Comparison of ENCODE assay signal across 25 cellular contexts in genomic region chr3:178507507-178508442, GRCh38. TPM values are rescaled to one million over a fixed set of nuclear protein-coding genes. Genes with fewer than 3 reads are reported as not detected.
DNase-seq lines count a peak whose midpoint lies in the region; ATAC-seq, FAIRE-seq and TF ChIP-seq lines count a peak whose summit lies in the region.
"Had no signal": no experiment of that assay in that cellular context is flagged by ENCODE, and none has a peak within 500 bp of the region (broad histone marks: within the 10 kb centered on the region; RNA-seq: fewer than 3 reads in every experiment).

No MANE protein-coding gene starts in this region.

- BruUV-seq in HepG2 (replicated peaks; lab: Mats Ljungman, UMichigan) = no TSS peak

- CTCF ChIA-PET in HepG2 (lab: Yijun Ruan, JAX; ENCODE audit: low intra/inter-chr PET ratio, low total read pairs) = no interaction called here

- H3K9me2 ChIP-seq in GM23338 (ENCODE audit: insufficient read depth) = no peaks in the 10 kb centered on the region; the same call in 1 of the 2 replicates
- H3K9me2 ChIP-seq: SK-N-SH had no signal

- H3K9me3 ChIP-seq in duodenal mucosa (ENCODE audit: control insufficient read depth in 1 of 2, low read length in 2 of 2) (no peaks in the 10 kb centered on the region), HepG2 (ENCODE audit: low read length) (no peaks in the 10 kb centered on the region), smooth muscle cell (replicated peaks; ENCODE audit: low read depth) (no peaks in the 10 kb centered on the region)
- H3K9me3 ChIP-seq: SK-N-SH, upper lobe of right lung had no signal

- TF ChIP-seq CTCF in 22Rv1 (IDR thresholded peaks at IDR 0.05) (no peak), GM23338 (conservative IDR thresholded peaks at IDR 0.05; ENCODE audit: low read depth in 2 of 2) (no peak), HepG2 (CRISPR knock-in tag; IDR thresholded peaks at IDR 0.05) (no peak), smooth muscle cell (IDR thresholded peaks at IDR 0.05; ENCODE audit: borderline replicate concordance, insufficient read depth, poor library complexity, severe bottlenecking) (no peak)

- POLR2A ChIA-PET in HepG2 (lab: Yijun Ruan, JAX) = no interaction called here

- no peak for ATAC-seq in GM23338
- peak; percentile 93 for ATAC-seq in HepG2
- ATAC-seq: HCT116, upper lobe of right lung had no signal

- in situ Hi-C loops in HepG2 (cut with HindIII; ENCODE audit: extremely low pct_ligation_motif_present, low pct_unique_long_range_greater_than_20kb) = no loop called here

- H3F3A ChIP-seq in GM23338 (replicated peaks; ENCODE audit: low read depth) (no peaks in the 10 kb centered on the region), smooth muscle cell (ENCODE audit: low read depth) (peaks cover 7% of the 10 kb centered on the region)

- H3K27ac ChIP-seq in 22Rv1 (peak overlapping the region; percentile 54), GM23338 (ENCODE audit: low read depth) (no peak overlapping the region), duodenal mucosa (ENCODE audit: low read depth, low read length) (no peak overlapping the region), HepG2 (ENCODE audit: extremely low read length, insufficient read depth, low read length) (peak overlapping the region; percentile 24), smooth muscle cell (ENCODE audit: low read depth) (no peak overlapping the region)
- H3K27ac ChIP-seq: coronary artery, skin epidermis, upper lobe of right lung had no signal

- H3K4me3 Mint-ChIP-seq in GM23338 = no peak overlapping the region
- H3K4me3 Mint-ChIP-seq: activated naive CD4-positive, alpha-beta T cell treated with anti-CD3 and anti-CD28 coated beads for 36 hours; T-helper 2 cell treated with Interferon-gamma antibody and Interleukin-4, amounts not matched to agents 5 μg/mL and 100 μg/mL, for 36 hours had no signal

- no peak for FAIRE-seq in HepG2 (lab: Jason Lieb, UNC)
- FAIRE-seq: GM19239 had no signal

- H3K4me1 Mint-ChIP-seq in GM23338 = no peaks in the 10 kb centered on the region

- no peak overlapping the region for H3K27ac Mint-ChIP-seq in GM23338
- H3K27ac Mint-ChIP-seq: activated naive CD4-positive, alpha-beta T cell treated with anti-CD3 and anti-CD28 coated beads for 36 hours; T-helper 2 cell treated with Interferon-gamma antibody and Interleukin-4, amounts not matched to agents 5 μg/mL and 100 μg/mL, for 36 hours had no signal

- TF ChIP-seq EP300 in HepG2 (IDR thresholded peaks at IDR 0.05; ENCODE audit: low read depth in 2 of 2, low read length in 2 of 2) (no peak), HepG2 (CRISPR knock-in tag; IDR thresholded peaks at IDR 0.05; ENCODE audit: borderline replicate concordance) (no peak)

- no peaks in the 10 kb centered on the region for H3K36me3 Mint-ChIP-seq in GM23338 (ENCODE audit: low read depth)

- H3K79me2 ChIP-seq in GM23338 (replicated peaks; ENCODE audit: insufficient read depth) (no peaks in the 10 kb centered on the region), HepG2 (ENCODE audit: insufficient read depth, low read length) (no peaks in the 10 kb centered on the region), smooth muscle cell (ENCODE audit: low read depth) (no peaks in the 10 kb centered on the region)

- no peak for TF ChIP-seq RAD21 in HepG2 (CRISPR knock-in tag; IDR thresholded peaks at IDR 0.05)

- H2AFZ ChIP-seq in GM23338 (0 out of 2 replicates have a peak overlapping the region, but pooled peaks have one; percentile 38), HepG2 (ENCODE audit: low read length) (no peak overlapping the region), smooth muscle cell (ENCODE audit: low read depth) (no peak overlapping the region)

- H4K20me1 ChIP-seq in GM23338 (replicated peaks; ENCODE audit: insufficient read depth) = no peaks in the 10 kb centered on the region
- H4K20me1 ChIP-seq in HepG2 (ENCODE audit: insufficient read depth, low read length) = no peaks in the 10 kb centered on the region
- no peaks in the 10 kb centered on the region for H4K20me1 ChIP-seq in smooth muscle cell (ENCODE audit: low read depth)

- no peak overlapping the region for H3K4me2 ChIP-seq in GM23338
- H3K4me2 ChIP-seq in HepG2 (ENCODE audit: low read depth, low read length) = no peak overlapping the region
- H3K4me2 ChIP-seq in smooth muscle cell = no peak overlapping the region
- H3K4me2 ChIP-seq: SK-N-SH had no signal

- WGBS in HepG2 (ENCODE audit: low lambda C conversion rate) = 14% methylated on average over 5 of the region's 5 CpGs
- WGBS in smooth muscle cell (ENCODE audit: low lambda C conversion rate) = 77% methylated on average over 5 of the region's 5 CpGs

- no peaks in the 10 kb centered on the region for H3K9me3 Mint-ChIP-seq in GM23338
- H3K9me3 Mint-ChIP-seq: activated naive CD4-positive, alpha-beta T cell treated with anti-CD3 and anti-CD28 coated beads for 36 hours; T-helper 2 cell treated with Interferon-gamma antibody and Interleukin-4, amounts not matched to agents 5 μg/mL and 100 μg/mL, for 36 hours had no signal

- DNase-seq in GM23338 (ENCODE audit: low spot score) (no peak), HepG2 (ENCODE audit: low spot score) (peak; percentile 41), NCI-H748 treated with DMSO at 0.1 percent for 48 hours (lab: John Stamatoyannopoulos, UW) (no peak), SHP77 (lab: John Stamatoyannopoulos, UW) (no peak), smooth muscle cell (lab: John Stamatoyannopoulos, UW; ENCODE audit: unreplicated experiment) (no peak), NCI-H2171 treated with DMSO at 0.1 percent for 48 hours (lab: John Stamatoyannopoulos, UW) (no peak)
- DNase-seq: activated naive CD4-positive, alpha-beta T cell treated with anti-CD3 and anti-CD28 coated beads for 36 hours; Calu3; kidney glomerular epithelial cell; NCI-H1048; NCI-H524; nucleus accumbens; RPMI8226; SK-N-SH; stimulated activated CD4-positive, alpha-beta T cell treated with anti-CD3 and anti-CD28 coated beads, Interleukin-2, amount 100 ng/mL, for 24 hours; substantia nigra; upper lobe of right lung had no signal

- H3K4me3 ChIP-seq in GM23338 (no peak overlapping the region), duodenal mucosa (ENCODE audit: low read depth in 1 of 2, low read length in 2 of 2) (peak overlapping the region; percentile 14 to 36), HepG2 (replicated peaks in 1 of 3; ENCODE audit: insufficient read depth in 1 of 3, low read depth in 2 of 3, low read length in 3 of 3) (no peak overlapping the region), smooth muscle cell (no peak overlapping the region)
- H3K4me3 ChIP-seq: coronary artery, skin epidermis, upper lobe of right lung had no signal

- no peaks in the 10 kb centered on the region for H3K27me3 ChIP-seq in GM23338 (ENCODE audit: insufficient read depth)
- no peaks in the 10 kb centered on the region for H3K27me3 ChIP-seq in duodenal mucosa (ENCODE audit: control insufficient read depth in 1 of 2, insufficient read depth in 2 of 2, low read length in 2 of 2)
- H3K27me3 ChIP-seq in HepG2 (ENCODE audit: control insufficient read depth in 1 of 2, insufficient read depth in 2 of 2, low read length in 2 of 2) = no peaks in the 10 kb centered on the region
- H3K27me3 ChIP-seq in smooth muscle cell (ENCODE audit: low read depth) = no peaks in the 10 kb centered on the region
- H3K27me3 ChIP-seq: upper lobe of right lung had no signal

- no peak for TF ChIP-seq POLR2A in HepG2 (IDR thresholded peaks at IDR 0.05; ENCODE audit: insufficient read depth in 1 of 2, low read depth in 2 of 2, low read length in 2 of 2)

- no peaks in the 10 kb centered on the region for H3K27me3 Mint-ChIP-seq in GM23338 (ENCODE audit: insufficient read depth, low read depth, poor library complexity)

- H3K9ac ChIP-seq in duodenal mucosa (ENCODE audit: low read depth in 1 of 2, low read length in 2 of 2) (no peak overlapping the region), HepG2 (ENCODE audit: insufficient read depth, low read depth, low read length) (no peak overlapping the region), smooth muscle cell (ENCODE audit: low read depth) (no peak overlapping the region)
- H3K9ac ChIP-seq: SK-N-SH had no signal

- H3K36me3 ChIP-seq in GM23338 (ENCODE audit: insufficient read depth) = no peaks in the 10 kb centered on the region
- H3K36me3 ChIP-seq in duodenal mucosa (ENCODE audit: control insufficient read depth in 1 of 2, insufficient read depth in 2 of 2, low read length in 2 of 2) = no peaks in the 10 kb centered on the region
- no peaks in the 10 kb centered on the region for H3K36me3 ChIP-seq in HepG2 (replicated peaks in 1 of 2; ENCODE audit: control insufficient read depth in 1 of 2, insufficient read depth in 2 of 2, low read length in 2 of 2)
- H3K36me3 ChIP-seq in smooth muscle cell (ENCODE audit: low read depth) = no peaks in the 10 kb centered on the region
- H3K36me3 ChIP-seq: upper lobe of right lung had no signal

- H3K4me1 ChIP-seq in GM23338 (ENCODE audit: insufficient read depth) (no peaks in the 10 kb centered on the region), duodenal mucosa (ENCODE audit: control insufficient read depth in 1 of 2, insufficient read depth in 2 of 2, low read length in 2 of 2) (peaks cover 11 to 27% of the 10 kb centered on the region in 2 donors), HepG2 (ENCODE audit: insufficient read depth, low read length) (peaks cover 18% of the 10 kb centered on the region), smooth muscle cell (ENCODE audit: low read depth) (no peaks in the 10 kb centered on the region)
- H3K4me1 ChIP-seq: upper lobe of right lung had no signal

- intact Hi-C loops in HepG2 (cut with micrococcal nuclease; ENCODE audit: unreplicated experiment) = no loop called here

RNA-seq across cellular contexts. Expression of gene KCNMB2, which starts 28.5 kb away (rescaled TPM):
- total RNA-seq in GM23338 (2014; rRNA removed; shearing (Covaris generic)) = not detected in 2 replicates
- polyA plus RNA-seq in GM23338 (2016; fragmentation: Nextera tagmentation; extraction: Ambion mirVana) = 0.28 and 0.53 TPM in 2 replicates
- not detected in 2 replicates for total RNA-seq in HepG2 (2016; rRNA removed; fragmentation: Illumina TruSeq; extraction: Trizol)
- not detected in 2 replicates for total RNA-seq in HepG2 (2016; cell fraction: cytosol; rRNA removed; fragmentation: Illumina TruSeq; extraction: Trizol; ENCODE audit: low read depth)
- not detected in 2 replicates for total RNA-seq in HepG2 (2016; cell fraction: insoluble cytoplasmic fraction; rRNA removed; fragmentation: Illumina TruSeq; extraction: Trizol)
- total RNA-seq in HepG2 (2016; cell fraction: membrane; rRNA removed; fragmentation: Illumina TruSeq; extraction: Trizol) = not detected in 2 replicates
- total RNA-seq in HepG2 (2016; cell fraction: nucleus; rRNA removed; fragmentation: Illumina TruSeq; extraction: Trizol) = not detected in 2 replicates
- polyA plus RNA-seq in HepG2 (2011; rRNA removed) = not detected in 2 replicates
- not detected in 2 replicates for polyA plus RNA-seq in HepG2 (2011; cell fraction: cytosol; rRNA removed)
- polyA plus RNA-seq in HepG2 (2011; cell fraction: nucleus; rRNA removed) = not detected in 2 replicates
- not detected in 2 replicates for polyA plus RNA-seq in HepG2 (2012)
- polyA plus RNA-seq in HepG2 (2016; cell fraction: cytosol; fragmentation: Illumina TruSeq; extraction: Trizol; ENCODE audit: low read depth) = not detected in 2 replicates
- polyA plus RNA-seq in HepG2 (2016; cell fraction: insoluble cytoplasmic fraction; fragmentation: Illumina TruSeq; extraction: Trizol; ENCODE audit: low read depth) = not detected in 2 replicates
- not detected in 2 replicates for polyA plus RNA-seq in HepG2 (2016; cell fraction: membrane; fragmentation: Illumina TruSeq; extraction: Trizol; ENCODE audit: low read depth)
- polyA plus RNA-seq in HepG2 (2016; cell fraction: nucleus; fragmentation: Illumina TruSeq; extraction: Trizol; ENCODE audit: insufficient read depth, low read depth) = not detected in 2 replicates
- polyA minus RNA-seq in HepG2 (2011; rRNA and poly(A)+ RNA removed; ENCODE audit: low replicate concordance) = not detected in 2 replicates
- not detected in 2 replicates for polyA minus RNA-seq in HepG2 (2011; cell fraction: cytosol; rRNA and poly(A)+ RNA removed)
- polyA minus RNA-seq in HepG2 (2011; cell fraction: nucleus; rRNA and poly(A)+ RNA removed) = not detected in 2 replicates
- 0.09 and 2.5 TPM in 2 replicates for total RNA-seq in smooth muscle cell
- polyA plus RNA-seq in smooth muscle cell = not detected in 2 replicates
- total RNA-seq: activated naive CD4-positive, alpha-beta T cell treated with anti-CD3 and anti-CD28 coated beads for 36 hours; Calu3 had no signal
- polyA plus RNA-seq: BJ, SK-N-SH had no signal

Comparison
In these comparisons a context has a peak if more than half of its experiments do, and no peak if none do; other contexts are left out.
1. H3K27ac ChIP-seq: peak in 22Rv1 (single experiment) and HepG2 (single experiment); none in GM23338 (single experiment), duodenal mucosa (single experiment) and smooth muscle cell (single experiment).
2. H3K4me3 ChIP-seq: peak in duodenal mucosa (2 of 2); none in GM23338 (single experiment), HepG2 (0 of 3) and smooth muscle cell (single experiment).